7 cellular contexts compared by ENCODE assay signal in the genomic region with DNA sequence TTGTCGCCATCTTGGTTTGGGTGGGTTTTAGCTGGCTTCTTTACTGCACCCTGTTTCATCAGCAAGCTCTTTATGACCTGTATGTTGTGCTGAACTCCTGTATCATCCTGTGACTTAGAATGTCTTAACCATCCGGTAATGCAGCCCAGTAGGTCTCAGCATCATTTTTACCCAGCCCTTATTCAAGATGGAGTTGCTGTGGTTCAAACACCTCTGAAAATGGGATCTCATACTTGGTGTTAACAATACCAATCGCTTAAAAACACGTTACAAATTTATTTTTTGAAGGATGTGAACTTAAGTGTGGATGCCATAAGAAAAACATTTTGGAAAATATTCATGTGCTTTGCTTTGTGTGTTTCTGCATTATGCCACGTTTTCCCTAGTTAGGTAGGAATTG. TPM values are rescaled to one million over a fixed set of nuclear protein-coding genes. Genes with fewer than 3 reads are reported as not detected.
"Had no signal": no experiment of that assay in that cellular context is flagged by ENCODE, and none has a peak within 500 bp of the region (broad histone marks: within the 10 kb centered on the region; RNA-seq: fewer than 3 reads in every experiment).

No MANE protein-coding gene starts in this region.

- H3K9ac ChIP-seq: GM23248, KMS-11 had no signal

- H3K9me3 Mint-ChIP-seq: HFFc6 had no signal

- H3K4me3 ChIP-seq: HAP-1 had no signal

- H3K4me3 Mint-ChIP-seq: HFFc6 had no signal

- H3K36me3 ChIP-seq: HAP-1 had no signal

- ATAC-seq: HCT116 had no signal

- H3K9me3 ChIP-seq: HAP-1 had no signal

- H3K4me2 ChIP-seq: KMS-11 had no signal

- H3K27ac Mint-ChIP-seq: HFFc6 had no signal

- DNase-seq: GM23248, HFFc6, IMR-90, KBM-7 had no signal

- H3K27ac ChIP-seq: GM23248, KMS-11 had no signal

RNA-seq across cellular contexts. Expression of a gene that starts 56.2 kb away (rescaled TPM):
- total RNA-seq: IMR-90 had no signal
